ENCODE assay signal across 1 cellular context in the genomic region with DNA sequence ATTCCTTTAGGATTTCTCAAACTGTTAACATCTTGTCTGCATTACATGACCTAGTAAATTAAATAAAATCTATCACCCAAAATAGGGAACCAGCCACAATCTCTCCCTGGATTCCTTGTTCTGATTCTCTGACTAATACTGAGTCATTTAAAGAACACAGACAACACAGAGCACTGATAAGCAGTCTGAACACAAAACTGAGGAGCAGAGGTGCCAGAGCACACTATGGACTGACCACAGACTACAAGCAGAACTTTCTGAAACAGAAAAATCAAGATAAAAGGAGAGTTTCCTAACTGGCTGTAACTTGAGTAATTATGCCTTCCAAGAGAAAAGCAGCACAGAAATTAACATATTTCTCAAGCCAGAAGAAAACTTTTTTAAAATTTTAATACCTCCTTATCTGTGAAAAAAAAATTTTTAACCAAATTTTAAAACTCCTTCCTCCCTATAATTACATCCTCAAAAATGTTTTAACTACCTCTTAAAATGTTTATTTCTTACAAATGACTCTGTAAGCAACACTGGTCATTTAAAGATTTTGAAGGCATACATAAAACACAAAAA.
TF ChIP-seq lines count a peak whose summit lies in the region.

No MANE protein-coding gene starts in this region.

TF ChIP-seq in K562, 482 proteins besides CTCF, POLR2A, EP300 and RAD21 (continued from another document):
- TF ChIP-seq, protein P1, sequence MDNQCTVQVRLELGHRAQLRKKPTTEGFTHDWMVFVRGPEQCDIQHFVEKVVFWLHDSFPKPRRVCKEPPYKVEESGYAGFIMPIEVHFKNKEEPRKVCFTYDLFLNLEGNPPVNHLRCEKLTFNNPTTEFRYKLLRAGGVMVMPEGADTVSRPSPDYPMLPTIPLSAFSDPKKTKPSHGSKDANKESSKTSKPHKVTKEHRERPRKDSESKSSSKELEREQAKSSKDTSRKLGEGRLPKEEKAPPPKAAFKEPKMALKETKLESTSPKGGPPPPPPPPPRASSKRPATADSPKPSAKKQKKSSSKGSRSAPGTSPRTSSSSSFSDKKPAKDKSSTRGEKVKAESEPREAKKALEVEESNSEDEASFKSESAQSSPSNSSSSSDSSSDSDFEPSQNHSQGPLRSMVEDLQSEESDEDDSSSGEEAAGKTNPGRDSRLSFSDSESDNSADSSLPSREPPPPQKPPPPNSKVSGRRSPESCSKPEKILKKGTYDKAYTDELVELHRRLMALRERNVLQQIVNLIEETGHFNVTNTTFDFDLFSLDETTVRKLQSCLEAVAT (IDR thresholded peaks at IDR 0.05) = 0 out of 4 replicates have a peak, but pooled peaks of 1 of the 2 experiments have one; percentile 53
- TF ChIP-seq ZNF444 (CRISPR knock-in tag; IDR thresholded peaks at IDR 0.05) (no peak), ZKSCAN3 (CRISPR knock-in tag; IDR thresholded peaks at IDR 0.05) (no peak), ETV6 (IDR thresholded peaks at IDR 0.05; ENCODE audit: borderline replicate concordance in 1 of 2, low read depth in 2 of 2, low read length in 1 of 2) (no peak), ETV6 (CRISPR knock-in tag; IDR thresholded peaks at IDR 0.05; ENCODE audit: borderline replicate concordance) (no peak), NR2C1 (IDR thresholded peaks at IDR 0.05) (no peak), NR2C1 (tag; IDR thresholded peaks at IDR 0.05) (no peak), ERF (CRISPR knock-in tag; IDR thresholded peaks at IDR 0.05) (no peak), TCF7L2 (IDR thresholded peaks at IDR 0.05; ENCODE audit: low read depth, low read length) (no peak), ZFP1 (CRISPR knock-in tag; IDR thresholded peaks at IDR 0.05) (no peak), ETV1 (tag; conservative IDR thresholded peaks at IDR 0.05; ENCODE audit: low read depth) (no peak), KDM1A (IDR thresholded peaks at IDR 0.05) (peak; percentile 100), NEUROD1 (IDR thresholded peaks at IDR 0.05; ENCODE audit: borderline replicate concordance, low read depth, low read length, partially characterized antibody) (no peak), HNRNPUL1 (IDR thresholded peaks at IDR 0.05; ENCODE audit: low read length) (no peak), CEBPG (CRISPR knock-in tag; IDR thresholded peaks at IDR 0.05) (no peak), CEBPG (tag; conservative IDR thresholded peaks at IDR 0.05 in 1 of 2, IDR thresholded peaks at IDR 0.05 in 1 of 2) (peak in 1 of 2 experiments; percentile 37; a peak in 1 of 4 replicates), MXI1 (IDR thresholded peaks at IDR 0.05; ENCODE audit: low read depth, low read length) (no peak)
- TF ChIP-seq, protein P2, sequence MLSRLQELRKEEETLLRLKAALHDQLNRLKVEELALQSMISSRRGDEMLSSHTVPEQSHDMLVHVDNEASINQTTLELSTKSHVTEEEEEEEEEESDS (CRISPR knock-in tag; IDR thresholded peaks at IDR 0.05) = no peak
- TF ChIP-seq, protein P3, sequence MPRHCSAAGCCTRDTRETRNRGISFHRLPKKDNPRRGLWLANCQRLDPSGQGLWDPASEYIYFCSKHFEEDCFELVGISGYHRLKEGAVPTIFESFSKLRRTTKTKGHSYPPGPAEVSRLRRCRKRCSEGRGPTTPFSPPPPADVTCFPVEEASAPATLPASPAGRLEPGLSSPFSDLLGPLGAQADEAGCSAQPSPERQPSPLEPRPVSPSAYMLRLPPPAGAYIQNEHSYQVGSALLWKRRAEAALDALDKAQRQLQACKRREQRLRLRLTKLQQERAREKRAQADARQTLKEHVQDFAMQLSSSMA (CRISPR knock-in tag; IDR thresholded peaks at IDR 0.05) = no peak
- TF ChIP-seq, protein P4, sequence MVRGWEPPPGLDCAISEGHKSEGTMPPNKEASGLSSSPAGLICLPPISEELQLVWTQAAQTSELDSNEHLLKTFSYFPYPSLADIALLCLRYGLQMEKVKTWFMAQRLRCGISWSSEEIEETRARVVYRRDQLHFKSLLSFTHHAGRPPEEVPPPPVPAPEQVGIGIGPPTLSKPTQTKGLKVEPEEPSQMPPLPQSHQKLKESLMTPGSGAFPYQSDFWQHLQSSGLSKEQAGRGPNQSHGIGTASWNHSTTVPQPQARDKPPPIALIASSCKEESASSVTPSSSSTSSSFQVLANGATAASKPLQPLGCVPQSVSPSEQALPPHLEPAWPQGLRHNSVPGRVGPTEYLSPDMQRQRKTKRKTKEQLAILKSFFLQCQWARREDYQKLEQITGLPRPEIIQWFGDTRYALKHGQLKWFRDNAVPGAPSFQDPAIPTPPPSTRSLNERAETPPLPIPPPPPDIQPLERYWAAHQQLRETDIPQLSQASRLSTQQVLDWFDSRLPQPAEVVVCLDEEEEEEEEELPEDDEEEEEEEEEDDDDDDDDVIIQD (CRISPR knock-in tag; IDR thresholded peaks at IDR 0.05) = no peak
- TF ChIP-seq, protein P5, sequence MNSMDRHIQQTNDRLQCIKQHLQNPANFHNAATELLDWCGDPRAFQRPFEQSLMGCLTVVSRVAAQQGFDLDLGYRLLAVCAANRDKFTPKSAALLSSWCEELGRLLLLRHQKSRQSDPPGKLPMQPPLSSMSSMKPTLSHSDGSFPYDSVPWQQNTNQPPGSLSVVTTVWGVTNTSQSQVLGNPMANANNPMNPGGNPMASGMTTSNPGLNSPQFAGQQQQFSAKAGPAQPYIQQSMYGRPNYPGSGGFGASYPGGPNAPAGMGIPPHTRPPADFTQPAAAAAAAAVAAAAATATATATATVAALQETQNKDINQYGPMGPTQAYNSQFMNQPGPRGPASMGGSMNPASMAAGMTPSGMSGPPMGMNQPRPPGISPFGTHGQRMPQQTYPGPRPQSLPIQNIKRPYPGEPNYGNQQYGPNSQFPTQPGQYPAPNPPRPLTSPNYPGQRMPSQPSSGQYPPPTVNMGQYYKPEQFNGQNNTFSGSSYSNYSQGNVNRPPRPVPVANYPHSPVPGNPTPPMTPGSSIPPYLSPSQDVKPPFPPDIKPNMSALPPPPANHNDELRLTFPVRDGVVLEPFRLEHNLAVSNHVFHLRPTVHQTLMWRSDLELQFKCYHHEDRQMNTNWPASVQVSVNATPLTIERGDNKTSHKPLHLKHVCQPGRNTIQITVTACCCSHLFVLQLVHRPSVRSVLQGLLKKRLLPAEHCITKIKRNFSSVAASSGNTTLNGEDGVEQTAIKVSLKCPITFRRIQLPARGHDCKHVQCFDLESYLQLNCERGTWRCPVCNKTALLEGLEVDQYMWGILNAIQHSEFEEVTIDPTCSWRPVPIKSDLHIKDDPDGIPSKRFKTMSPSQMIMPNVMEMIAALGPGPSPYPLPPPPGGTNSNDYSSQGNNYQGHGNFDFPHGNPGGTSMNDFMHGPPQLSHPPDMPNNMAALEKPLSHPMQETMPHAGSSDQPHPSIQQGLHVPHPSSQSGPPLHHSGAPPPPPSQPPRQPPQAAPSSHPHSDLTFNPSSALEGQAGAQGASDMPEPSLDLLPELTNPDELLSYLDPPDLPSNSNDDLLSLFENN (IDR thresholded peaks at IDR 0.05; ENCODE audit: low read depth in 2 of 2, low read length in 2 of 2) = no peak
- TF ChIP-seq, protein P6, sequence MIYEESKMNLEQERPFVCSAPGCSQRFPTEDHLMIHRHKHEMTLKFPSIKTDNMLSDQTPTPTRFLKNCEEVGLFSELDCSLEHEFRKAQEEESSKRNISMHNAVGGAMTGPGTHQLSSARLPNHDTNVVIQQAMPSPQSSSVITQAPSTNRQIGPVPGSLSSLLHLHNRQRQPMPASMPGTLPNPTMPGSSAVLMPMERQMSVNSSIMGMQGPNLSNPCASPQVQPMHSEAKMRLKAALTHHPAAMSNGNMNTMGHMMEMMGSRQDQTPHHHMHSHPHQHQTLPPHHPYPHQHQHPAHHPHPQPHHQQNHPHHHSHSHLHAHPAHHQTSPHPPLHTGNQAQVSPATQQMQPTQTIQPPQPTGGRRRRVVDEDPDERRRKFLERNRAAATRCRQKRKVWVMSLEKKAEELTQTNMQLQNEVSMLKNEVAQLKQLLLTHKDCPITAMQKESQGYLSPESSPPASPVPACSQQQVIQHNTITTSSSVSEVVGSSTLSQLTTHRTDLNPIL (CRISPR knock-in tag; IDR thresholded peaks at IDR 0.05) = no peak
- TF ChIP-seq, protein P7, sequence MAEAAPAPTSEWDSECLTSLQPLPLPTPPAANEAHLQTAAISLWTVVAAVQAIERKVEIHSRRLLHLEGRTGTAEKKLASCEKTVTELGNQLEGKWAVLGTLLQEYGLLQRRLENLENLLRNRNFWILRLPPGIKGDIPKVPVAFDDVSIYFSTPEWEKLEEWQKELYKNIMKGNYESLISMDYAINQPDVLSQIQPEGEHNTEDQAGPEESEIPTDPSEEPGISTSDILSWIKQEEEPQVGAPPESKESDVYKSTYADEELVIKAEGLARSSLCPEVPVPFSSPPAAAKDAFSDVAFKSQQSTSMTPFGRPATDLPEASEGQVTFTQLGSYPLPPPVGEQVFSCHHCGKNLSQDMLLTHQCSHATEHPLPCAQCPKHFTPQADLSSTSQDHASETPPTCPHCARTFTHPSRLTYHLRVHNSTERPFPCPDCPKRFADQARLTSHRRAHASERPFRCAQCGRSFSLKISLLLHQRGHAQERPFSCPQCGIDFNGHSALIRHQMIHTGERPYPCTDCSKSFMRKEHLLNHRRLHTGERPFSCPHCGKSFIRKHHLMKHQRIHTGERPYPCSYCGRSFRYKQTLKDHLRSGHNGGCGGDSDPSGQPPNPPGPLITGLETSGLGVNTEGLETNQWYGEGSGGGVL (CRISPR knock-in tag; IDR thresholded peaks at IDR 0.05) = no peak
- TF ChIP-seq, protein P8, sequence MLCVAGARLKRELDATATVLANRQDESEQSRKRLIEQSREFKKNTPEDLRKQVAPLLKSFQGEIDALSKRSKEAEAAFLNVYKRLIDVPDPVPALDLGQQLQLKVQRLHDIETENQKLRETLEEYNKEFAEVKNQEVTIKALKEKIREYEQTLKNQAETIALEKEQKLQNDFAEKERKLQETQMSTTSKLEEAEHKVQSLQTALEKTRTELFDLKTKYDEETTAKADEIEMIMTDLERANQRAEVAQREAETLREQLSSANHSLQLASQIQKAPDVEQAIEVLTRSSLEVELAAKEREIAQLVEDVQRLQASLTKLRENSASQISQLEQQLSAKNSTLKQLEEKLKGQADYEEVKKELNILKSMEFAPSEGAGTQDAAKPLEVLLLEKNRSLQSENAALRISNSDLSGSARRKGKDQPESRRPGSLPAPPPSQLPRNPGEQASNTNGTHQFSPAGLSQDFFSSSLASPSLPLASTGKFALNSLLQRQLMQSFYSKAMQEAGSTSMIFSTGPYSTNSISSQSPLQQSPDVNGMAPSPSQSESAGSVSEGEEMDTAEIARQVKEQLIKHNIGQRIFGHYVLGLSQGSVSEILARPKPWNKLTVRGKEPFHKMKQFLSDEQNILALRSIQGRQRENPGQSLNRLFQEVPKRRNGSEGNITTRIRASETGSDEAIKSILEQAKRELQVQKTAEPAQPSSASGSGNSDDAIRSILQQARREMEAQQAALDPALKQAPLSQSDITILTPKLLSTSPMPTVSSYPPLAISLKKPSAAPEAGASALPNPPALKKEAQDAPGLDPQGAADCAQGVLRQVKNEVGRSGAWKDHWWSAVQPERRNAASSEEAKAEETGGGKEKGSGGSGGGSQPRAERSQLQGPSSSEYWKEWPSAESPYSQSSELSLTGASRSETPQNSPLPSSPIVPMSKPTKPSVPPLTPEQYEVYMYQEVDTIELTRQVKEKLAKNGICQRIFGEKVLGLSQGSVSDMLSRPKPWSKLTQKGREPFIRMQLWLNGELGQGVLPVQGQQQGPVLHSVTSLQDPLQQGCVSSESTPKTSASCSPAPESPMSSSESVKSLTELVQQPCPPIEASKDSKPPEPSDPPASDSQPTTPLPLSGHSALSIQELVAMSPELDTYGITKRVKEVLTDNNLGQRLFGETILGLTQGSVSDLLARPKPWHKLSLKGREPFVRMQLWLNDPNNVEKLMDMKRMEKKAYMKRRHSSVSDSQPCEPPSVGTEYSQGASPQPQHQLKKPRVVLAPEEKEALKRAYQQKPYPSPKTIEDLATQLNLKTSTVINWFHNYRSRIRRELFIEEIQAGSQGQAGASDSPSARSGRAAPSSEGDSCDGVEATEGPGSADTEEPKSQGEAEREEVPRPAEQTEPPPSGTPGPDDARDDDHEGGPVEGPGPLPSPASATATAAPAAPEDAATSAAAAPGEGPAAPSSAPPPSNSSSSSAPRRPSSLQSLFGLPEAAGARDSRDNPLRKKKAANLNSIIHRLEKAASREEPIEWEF (CRISPR knock-in tag; IDR thresholded peaks at IDR 0.05) = no peak
- TF ChIP-seq, protein P9, sequence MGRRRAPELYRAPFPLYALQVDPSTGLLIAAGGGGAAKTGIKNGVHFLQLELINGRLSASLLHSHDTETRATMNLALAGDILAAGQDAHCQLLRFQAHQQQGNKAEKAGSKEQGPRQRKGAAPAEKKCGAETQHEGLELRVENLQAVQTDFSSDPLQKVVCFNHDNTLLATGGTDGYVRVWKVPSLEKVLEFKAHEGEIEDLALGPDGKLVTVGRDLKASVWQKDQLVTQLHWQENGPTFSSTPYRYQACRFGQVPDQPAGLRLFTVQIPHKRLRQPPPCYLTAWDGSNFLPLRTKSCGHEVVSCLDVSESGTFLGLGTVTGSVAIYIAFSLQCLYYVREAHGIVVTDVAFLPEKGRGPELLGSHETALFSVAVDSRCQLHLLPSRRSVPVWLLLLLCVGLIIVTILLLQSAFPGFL (CRISPR knock-in tag; IDR thresholded peaks at IDR 0.05) = no peak
